1 cellular context compared by ENCODE assay signal in the genomic region with DNA sequence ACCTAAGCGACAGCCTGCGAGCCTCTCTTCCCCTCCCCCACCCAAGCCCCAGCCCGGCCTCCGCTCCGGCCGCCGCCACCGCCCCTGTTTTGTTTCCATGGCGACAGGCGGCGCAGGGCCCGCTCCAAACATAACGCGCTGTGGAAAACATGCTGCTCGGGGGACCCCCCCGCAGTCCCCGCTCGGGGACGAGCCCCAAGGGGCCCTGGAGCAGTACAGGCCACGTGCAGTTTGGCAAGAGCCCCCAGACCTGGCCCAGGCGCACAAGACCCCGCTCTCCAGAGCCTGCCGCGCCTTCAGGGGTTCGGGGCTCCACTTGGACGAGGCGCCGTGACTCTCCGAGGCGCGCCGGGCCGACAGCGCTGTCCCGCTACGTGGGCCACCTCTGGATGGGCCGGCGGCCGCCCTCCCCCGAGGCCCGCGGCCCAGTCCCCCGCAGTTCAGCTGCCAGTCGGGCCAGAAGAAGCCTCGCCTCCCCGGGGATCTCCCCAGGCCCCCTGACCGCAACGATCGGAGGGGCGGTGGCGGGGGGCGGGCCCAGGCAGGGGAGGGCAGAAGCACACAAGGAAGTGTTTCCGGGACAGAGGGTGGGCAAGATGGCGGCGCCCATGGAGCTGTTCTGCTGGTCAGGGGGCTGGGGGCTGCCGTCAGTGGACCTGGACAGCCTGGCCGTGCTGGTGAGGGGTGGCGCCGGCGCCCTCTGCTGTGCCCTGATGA.
TF ChIP-seq lines count a peak whose summit lies in the region.

Gene MTX1, plus strand, starts transcription at position 40 of the 717 bp plus-strand sequence. Its CDS starts 110 bp downstream, at position 150.

TF ChIP-seq in K562, 482 proteins besides CTCF, POLR2A, EP300 and RAD21 (continued from another document and continues in another):
- TF ChIP-seq CTCFL (IDR thresholded peaks at IDR 0.05; ENCODE audit: borderline replicate concordance, insufficient read depth, low read depth, low read length, poor library complexity, severe bottlenecking) (no peak), DMBX1 (CRISPR knock-in tag; IDR thresholded peaks at IDR 0.05; ENCODE audit: borderline replicate concordance) (no peak), ZBTB7A (IDR thresholded peaks at IDR 0.05; ENCODE audit: borderline replicate concordance, control insufficient read depth, low read depth, low read length) (peak; percentile 88), GATAD2A (IDR thresholded peaks at IDR 0.05) (no peak), CHD4 (IDR thresholded peaks at IDR 0.05; ENCODE audit: insufficient read depth, insufficient replicate concordance, low read depth, low read length, poor library complexity, severe bottlenecking) (no peak), SLC30A9 (CRISPR knock-in tag; IDR thresholded peaks at IDR 0.05) (no peak), MAX (CRISPR knock-in tag; IDR thresholded peaks at IDR 0.05) (peak; percentile 85), GTF2E2 (tag; IDR thresholded peaks at IDR 0.05) (peak; percentile 91), CHD2 (IDR thresholded peaks at IDR 0.05; ENCODE audit: low read depth, low read length) (peak; percentile 70), E2F5 (CRISPR knock-in tag; IDR thresholded peaks at IDR 0.05) (peak; percentile 75), MTA2 (IDR thresholded peaks at IDR 0.05; ENCODE audit: low read depth) (peak; percentile 41), PHB (CRISPR knock-in tag; IDR thresholded peaks at IDR 0.05) (no peak), HDGF (IDR thresholded peaks at IDR 0.05) (no peak), PTTG1 (tag; IDR thresholded peaks at IDR 0.05; ENCODE audit: low read depth) (no peak), TOE1 (IDR thresholded peaks at IDR 0.05; ENCODE audit: borderline replicate concordance) (no peak), TOE1 (CRISPR knock-in tag; IDR thresholded peaks at IDR 0.05; ENCODE audit: borderline replicate concordance, low read depth) (no peak), PHF20 (IDR thresholded peaks at IDR 0.05; ENCODE audit: partially characterized antibody) (peak; percentile 100), TEAD4 (IDR thresholded peaks at IDR 0.05; ENCODE audit: low read length) (no peak), TEAD4 (CRISPR knock-in tag; IDR thresholded peaks at IDR 0.05; ENCODE audit: borderline replicate concordance) (no peak), TEAD1 (CRISPR knock-in tag; IDR thresholded peaks at IDR 0.05) (0 out of 4 replicates have a peak, but pooled peaks of 1 of the 2 experiments have one; percentile 35), SIRT6 (IDR thresholded peaks at IDR 0.05; ENCODE audit: low read depth, low read length) (no peak), FOXK2 (conservative IDR thresholded peaks at IDR 0.05 in 1 of 2, IDR thresholded peaks at IDR 0.05 in 1 of 2; ENCODE audit: low read depth in 2 of 2) (peak; percentile 81 to 82), TBP (optimal IDR thresholded peaks at IDR 0.05; ENCODE audit: low read depth, low read length) (peak; percentile 74), ELF2 (CRISPR knock-in tag; IDR thresholded peaks at IDR 0.05) (no peak), ZNF124 (CRISPR knock-in tag; IDR thresholded peaks at IDR 0.05) (no peak), CBX1 (IDR thresholded peaks at IDR 0.05; ENCODE audit: low read depth) (0 out of 2 replicates have a peak, but pooled peaks have one; percentile 47), BRCA1 (IDR thresholded peaks at IDR 0.05) (no peak), BRCA1 (CRISPR knock-in tag; IDR thresholded peaks at IDR 0.05) (0 out of 2 replicates have a peak, but pooled peaks have one; percentile 56), BRF1 (IDR thresholded peaks at IDR 0.05; ENCODE audit: borderline replicate concordance, extremely low read depth, insufficient read length) (no peak), HSF4 (CRISPR knock-in tag; IDR thresholded peaks at IDR 0.05; ENCODE audit: borderline replicate concordance) (no peak), MITF (IDR thresholded peaks at IDR 0.05) (no peak), TFAP4 (CRISPR knock-in tag; IDR thresholded peaks at IDR 0.05; ENCODE audit: borderline replicate concordance) (peak; percentile 61; the same call in 1 of the 2 replicates), ZKSCAN3 (CRISPR knock-in tag; IDR thresholded peaks at IDR 0.05) (no peak), PHB2 (IDR thresholded peaks at IDR 0.05; ENCODE audit: low read depth) (no peak), GABPB1 (CRISPR knock-in tag; IDR thresholded peaks at IDR 0.05) (peak; percentile 95), LARP7 (IDR thresholded peaks at IDR 0.05) (no peak), KLF10 (CRISPR knock-in tag; IDR thresholded peaks at IDR 0.05) (no peak), KAT7 (CRISPR knock-in tag; IDR thresholded peaks at IDR 0.05; ENCODE audit: borderline replicate concordance) (peak; percentile 80; the same call in 1 of the 2 replicates), KAT2B (IDR thresholded peaks at IDR 0.05; ENCODE audit: low read depth, low read length) (no peak), KDM5B (IDR thresholded peaks at IDR 0.05; ENCODE audit: insufficient replicate concordance, low read depth, low read length) (no peak), NR2C1 (IDR thresholded peaks at IDR 0.05) (peak; percentile 98), NR2C1 (tag; IDR thresholded peaks at IDR 0.05) (peak; percentile 98), ETV6 (IDR thresholded peaks at IDR 0.05; ENCODE audit: borderline replicate concordance in 1 of 2, low read depth in 2 of 2, low read length in 1 of 2) (no peak; a peak in 1 of 4 replicates), ETV6 (CRISPR knock-in tag; IDR thresholded peaks at IDR 0.05; ENCODE audit: borderline replicate concordance) (no peak), GTF2A2 (tag; IDR thresholded peaks at IDR 0.05) (no peak), ATF7 (IDR thresholded peaks at IDR 0.05) (peak; percentile 63), SREBF1 (IDR thresholded peaks at IDR 0.05; ENCODE audit: borderline replicate concordance, low read depth, low read length) (no peak), BDP1 (IDR thresholded peaks at IDR 0.05; ENCODE audit: insufficient read depth, insufficient read length) (no peak), OTX1 (CRISPR knock-in tag; IDR thresholded peaks at IDR 0.05) (no peak), BRD4 (IDR thresholded peaks at IDR 0.05) (peak; percentile 84; the same call in 1 of the 2 replicates), NR1H2 (CRISPR knock-in tag; IDR thresholded peaks at IDR 0.05) (peak; percentile 65; the same call in 1 of the 2 replicates)
- TF ChIP-seq, protein P1, sequence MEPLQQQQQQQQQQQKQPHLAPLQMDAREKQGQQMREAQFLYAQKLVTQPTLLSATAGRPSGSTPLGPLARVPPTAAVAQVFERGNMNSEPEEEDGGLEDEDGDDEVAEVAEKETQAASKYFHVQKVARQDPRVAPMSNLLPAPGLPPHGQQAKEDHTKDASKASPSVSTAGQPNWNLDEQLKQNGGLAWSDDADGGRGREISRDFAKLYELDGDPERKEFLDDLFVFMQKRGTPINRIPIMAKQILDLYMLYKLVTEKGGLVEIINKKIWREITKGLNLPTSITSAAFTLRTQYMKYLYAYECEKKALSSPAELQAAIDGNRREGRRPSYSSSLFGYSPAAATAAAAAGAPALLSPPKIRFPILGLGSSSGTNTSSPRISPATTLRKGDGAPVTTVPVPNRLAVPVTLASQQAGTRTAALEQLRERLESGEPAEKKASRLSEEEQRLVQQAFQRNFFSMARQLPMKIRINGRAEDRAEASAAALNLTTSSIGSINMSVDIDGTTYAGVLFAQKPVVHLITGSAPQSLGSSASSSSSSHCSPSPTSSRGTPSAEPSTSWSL (CRISPR knock-in tag; IDR thresholded peaks at IDR 0.05; ENCODE audit: borderline replicate concordance) = no peak
- TF ChIP-seq, protein P2, sequence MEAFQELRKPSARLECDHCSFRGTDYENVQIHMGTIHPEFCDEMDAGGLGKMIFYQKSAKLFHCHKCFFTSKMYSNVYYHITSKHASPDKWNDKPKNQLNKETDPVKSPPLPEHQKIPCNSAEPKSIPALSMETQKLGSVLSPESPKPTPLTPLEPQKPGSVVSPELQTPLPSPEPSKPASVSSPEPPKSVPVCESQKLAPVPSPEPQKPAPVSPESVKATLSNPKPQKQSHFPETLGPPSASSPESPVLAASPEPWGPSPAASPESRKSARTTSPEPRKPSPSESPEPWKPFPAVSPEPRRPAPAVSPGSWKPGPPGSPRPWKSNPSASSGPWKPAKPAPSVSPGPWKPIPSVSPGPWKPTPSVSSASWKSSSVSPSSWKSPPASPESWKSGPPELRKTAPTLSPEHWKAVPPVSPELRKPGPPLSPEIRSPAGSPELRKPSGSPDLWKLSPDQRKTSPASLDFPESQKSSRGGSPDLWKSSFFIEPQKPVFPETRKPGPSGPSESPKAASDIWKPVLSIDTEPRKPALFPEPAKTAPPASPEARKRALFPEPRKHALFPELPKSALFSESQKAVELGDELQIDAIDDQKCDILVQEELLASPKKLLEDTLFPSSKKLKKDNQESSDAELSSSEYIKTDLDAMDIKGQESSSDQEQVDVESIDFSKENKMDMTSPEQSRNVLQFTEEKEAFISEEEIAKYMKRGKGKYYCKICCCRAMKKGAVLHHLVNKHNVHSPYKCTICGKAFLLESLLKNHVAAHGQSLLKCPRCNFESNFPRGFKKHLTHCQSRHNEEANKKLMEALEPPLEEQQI (IDR thresholded peaks at IDR 0.05) = no peak
- TF ChIP-seq, protein P3, sequence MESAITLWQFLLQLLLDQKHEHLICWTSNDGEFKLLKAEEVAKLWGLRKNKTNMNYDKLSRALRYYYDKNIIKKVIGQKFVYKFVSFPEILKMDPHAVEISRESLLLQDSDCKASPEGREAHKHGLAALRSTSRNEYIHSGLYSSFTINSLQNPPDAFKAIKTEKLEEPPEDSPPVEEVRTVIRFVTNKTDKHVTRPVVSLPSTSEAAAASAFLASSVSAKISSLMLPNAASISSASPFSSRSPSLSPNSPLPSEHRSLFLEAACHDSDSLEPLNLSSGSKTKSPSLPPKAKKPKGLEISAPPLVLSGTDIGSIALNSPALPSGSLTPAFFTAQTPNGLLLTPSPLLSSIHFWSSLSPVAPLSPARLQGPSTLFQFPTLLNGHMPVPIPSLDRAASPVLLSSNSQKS (CRISPR knock-in tag; IDR thresholded peaks at IDR 0.05) = no peak
- TF ChIP-seq, protein P4, sequence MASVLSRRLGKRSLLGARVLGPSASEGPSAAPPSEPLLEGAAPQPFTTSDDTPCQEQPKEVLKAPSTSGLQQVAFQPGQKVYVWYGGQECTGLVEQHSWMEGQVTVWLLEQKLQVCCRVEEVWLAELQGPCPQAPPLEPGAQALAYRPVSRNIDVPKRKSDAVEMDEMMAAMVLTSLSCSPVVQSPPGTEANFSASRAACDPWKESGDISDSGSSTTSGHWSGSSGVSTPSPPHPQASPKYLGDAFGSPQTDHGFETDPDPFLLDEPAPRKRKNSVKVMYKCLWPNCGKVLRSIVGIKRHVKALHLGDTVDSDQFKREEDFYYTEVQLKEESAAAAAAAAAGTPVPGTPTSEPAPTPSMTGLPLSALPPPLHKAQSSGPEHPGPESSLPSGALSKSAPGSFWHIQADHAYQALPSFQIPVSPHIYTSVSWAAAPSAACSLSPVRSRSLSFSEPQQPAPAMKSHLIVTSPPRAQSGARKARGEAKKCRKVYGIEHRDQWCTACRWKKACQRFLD (CRISPR knock-in tag; IDR thresholded peaks at IDR 0.05) = peak; percentile 76; the same call in 1 of the 2 replicates
- TF ChIP-seq, protein P5, sequence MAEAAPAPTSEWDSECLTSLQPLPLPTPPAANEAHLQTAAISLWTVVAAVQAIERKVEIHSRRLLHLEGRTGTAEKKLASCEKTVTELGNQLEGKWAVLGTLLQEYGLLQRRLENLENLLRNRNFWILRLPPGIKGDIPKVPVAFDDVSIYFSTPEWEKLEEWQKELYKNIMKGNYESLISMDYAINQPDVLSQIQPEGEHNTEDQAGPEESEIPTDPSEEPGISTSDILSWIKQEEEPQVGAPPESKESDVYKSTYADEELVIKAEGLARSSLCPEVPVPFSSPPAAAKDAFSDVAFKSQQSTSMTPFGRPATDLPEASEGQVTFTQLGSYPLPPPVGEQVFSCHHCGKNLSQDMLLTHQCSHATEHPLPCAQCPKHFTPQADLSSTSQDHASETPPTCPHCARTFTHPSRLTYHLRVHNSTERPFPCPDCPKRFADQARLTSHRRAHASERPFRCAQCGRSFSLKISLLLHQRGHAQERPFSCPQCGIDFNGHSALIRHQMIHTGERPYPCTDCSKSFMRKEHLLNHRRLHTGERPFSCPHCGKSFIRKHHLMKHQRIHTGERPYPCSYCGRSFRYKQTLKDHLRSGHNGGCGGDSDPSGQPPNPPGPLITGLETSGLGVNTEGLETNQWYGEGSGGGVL (CRISPR knock-in tag; IDR thresholded peaks at IDR 0.05) = no peak
